ENCODE assay signal across 9 cellular contexts in genomic region chr15:85625856-85626255, GRCh38.
DNase-seq lines count a peak whose midpoint lies in the region; ATAC-seq and TF ChIP-seq lines count a peak whose summit lies in the region.
"Had no signal": no experiment of that assay in that cellular context is flagged by ENCODE, and none has a peak within 500 bp of the region (broad histone marks: within the 10 kb centered on the region; RNA-seq: fewer than 3 reads in every experiment).

No MANE protein-coding gene starts in this region.

- intact Hi-C loops in spleen (cut with DNase I; ENCODE audit: low total_unique reads), result loop anchor here (10.0 kb wide), 1 partner anchor 79 kb away; no protein-coding TSS in a partner anchor

- peaks cover 9% of the 10 kb centered on the region; the same call in 1 of the 2 replicates for H3K36me3 ChIP-seq in Loucy (ENCODE audit: insufficient read depth, low read length)
- peaks cover 0 to 31% (median 0%) of the 10 kb centered on the region in 6 donors for H3K36me3 ChIP-seq in spleen

- peaks cover 20% of the 10 kb centered on the region; the same call in 1 of the 2 replicates for H3F3A ChIP-seq in Loucy (ENCODE audit: low read depth)

- no peaks in the 10 kb centered on the region for H3K27me3 Mint-ChIP-seq in nephron progenitor cell (ENCODE audit: low read depth, poor library complexity)

- no peak for TF ChIP-seq POLR2A in spleen (IDR thresholded peaks at IDR 0.05)

- peaks cover 19% of the 10 kb centered on the region for H3K4me1 Mint-ChIP-seq in nephron progenitor cell

- H3K4me1 ChIP-seq in Loucy (ENCODE audit: insufficient read depth, low read length, poor library complexity, severe bottlenecking), result peaks cover 86% of the 10 kb centered on the region
- H3K4me1 ChIP-seq in spleen, result peaks cover 42 to 98% (median 75%) of the 10 kb centered on the region in 6 donors

- H3K27me3 ChIP-seq in Loucy (ENCODE audit: insufficient read depth, low read length, poor library complexity, severe bottlenecking) (no peaks in the 10 kb centered on the region), spleen (replicated peaks in 1 of 7) (no peaks in the 10 kb centered on the region)

- H3K9ac ChIP-seq in Loucy (ENCODE audit: low read depth, low read length, poor library complexity, severe bottlenecking), result peak overlapping the region; percentile 70

- no peaks in the 10 kb centered on the region for H3K9me2 ChIP-seq in Loucy (replicated peaks; ENCODE audit: low read depth, low read length)

- in situ Hi-C loops in KBM-7 (cut with MboI; ENCODE audit: low pct_unique_long_range_greater_than_20kb, low sequenced_read_pairs), result no loop called here

- 7 to 25% (median 19%) methylated on average over 1 of the region's 1 CpG for WGBS in spleen, 5 donors

- H3K27ac Mint-ChIP-seq in nephron progenitor cell, result no peak overlapping the region

- peaks cover 86% of the 10 kb centered on the region for H3K79me2 ChIP-seq in Loucy (ENCODE audit: insufficient read depth, low read length)

- H3K27ac ChIP-seq in spleen, result peak overlapping the region in 7 of 8 donors; percentile 63 to 83 (median 74)

- DNase-seq in CMK (ENCODE audit: low read depth) (peak; percentile 46), epithelial cell of esophagus (ENCODE audit: low read depth) (peak; percentile 44), spleen (no peak), nephron progenitor cell (no peak), KBM-7 (no peak)
- no peak for DNase-seq in activated effector memory CD4-positive, alpha-beta T cell treated with Interleukin-2 at 50 U/mL for 16 hours

- H3K4me2 ChIP-seq in Loucy (ENCODE audit: low read depth, low read length, poor library complexity, severe bottlenecking), result peak overlapping the region; percentile 93

- no peak overlapping the region for H2AFZ ChIP-seq in Loucy (ENCODE audit: low read length)

- TF ChIP-seq CTCF in Loucy (conservative IDR thresholded peaks at IDR 0.05; ENCODE audit: low read length), result no peak
- no peak for TF ChIP-seq CTCF in epithelial cell of esophagus (IDR thresholded peaks at IDR 0.05; ENCODE audit: insufficient read depth, low read depth, low read length, missing control alignments)
- no peak for TF ChIP-seq CTCF in spleen (IDR thresholded peaks at IDR 0.05 in 8 of 11, conservative IDR thresholded peaks at IDR 0.05 in 3 of 11)
- TF ChIP-seq CTCF in nephron progenitor cell (IDR thresholded peaks at IDR 0.05), result no peak

- no peak overlapping the region for H3K4me3 Mint-ChIP-seq in nephron progenitor cell

- H3K9me3 ChIP-seq in Loucy (ENCODE audit: insufficient read depth, low read depth, low read length), result no peaks in the 10 kb centered on the region
- no peaks in the 10 kb centered on the region for H3K9me3 ChIP-seq in spleen

- H3K36me3 Mint-ChIP-seq in nephron progenitor cell (ENCODE audit: low read depth), result peaks cover 23% of the 10 kb centered on the region

- ATAC-seq in GM21381 (IDR thresholded peaks at IDR 0.05; ENCODE audit: unreplicated experiment), result peak; percentile 82
- ATAC-seq: HCT116 had no signal

- H3K4me3 ChIP-seq in Loucy (ENCODE audit: low read length, poor library complexity, severe bottlenecking) (peak overlapping the region; percentile 69), epithelial cell of esophagus (ENCODE audit: low read length) (no peak overlapping the region), spleen (peak overlapping the region in 1 of 8 donors; percentile 63)

- no peaks in the 10 kb centered on the region for H4K20me1 ChIP-seq in Loucy (ENCODE audit: insufficient read depth, low read length, poor library complexity, severe bottlenecking)

- H3K9me3 Mint-ChIP-seq in nephron progenitor cell, result no peaks in the 10 kb centered on the region

Comparison
In these comparisons a context has a peak if more than half of its experiments do, and no peak if none do; other contexts are left out.
1. DNase-seq: peak in CMK (single experiment) and epithelial cell of esophagus (single experiment); none in spleen (single experiment), nephron progenitor cell (single experiment), activated effector memory CD4-positive, alpha-beta T cell treated with Interleukin-2 at 50 U/mL for 16 hours (single experiment) and KBM-7 (single experiment).